Comparison of ENCODE assay signal across 8 cellular contexts in genomic region chr15:31435891-31436628, GRCh38.
DNase-seq lines count a peak whose midpoint lies in the region; ATAC-seq lines count a peak whose summit lies in the region.

No MANE protein-coding gene starts in this region.

- no peaks in the 10 kb centered on the region for H3K27me3 Mint-ChIP-seq in activated CD8-positive, alpha-beta memory T cell treated with anti-CD3 and anti-CD28 coated beads, Interleukin-2, amount 10 ng/mL, durations not matched to agents 7 days and 5 days
- peaks cover 2 to 20% (median 9%) of the 10 kb centered on the region in 3 donors for H3K27me3 Mint-ChIP-seq in immature natural killer cell (ENCODE audit: low read depth in 3 of 3)

- ATAC-seq in activated CD8-positive, alpha-beta memory T cell treated with anti-CD3 and anti-CD28 coated beads, Interleukin-2, amount 10 ng/mL, durations not matched to agents 7 days and 5 days, result peak; percentile 8
- peak; percentile 7 for ATAC-seq in stimulated activated naive CD8-positive, alpha-beta T cell treated with anti-CD3 and anti-CD28 coated beads, Interleukin-15, Interleukin-2, amounts not matched to agents 100 U/mL and 50 U/mL, for 24 hours
- ATAC-seq in GM21717 (IDR thresholded peaks at IDR 0.05; ENCODE audit: unreplicated experiment) (no peak), HG02610 (IDR thresholded peaks at IDR 0.05; ENCODE audit: unreplicated experiment) (no peak)

- peak overlapping the region; percentile 68 for H3K4me3 Mint-ChIP-seq in activated CD8-positive, alpha-beta memory T cell treated with anti-CD3 and anti-CD28 coated beads, Interleukin-2, amount 10 ng/mL, durations not matched to agents 7 days and 5 days
- H3K4me3 Mint-ChIP-seq in immature natural killer cell, result peak overlapping the region; percentile 85 to 90 (median 86)

- H3K9me3 Mint-ChIP-seq in activated CD8-positive, alpha-beta memory T cell treated with anti-CD3 and anti-CD28 coated beads, Interleukin-2, amount 10 ng/mL, durations not matched to agents 7 days and 5 days (ENCODE audit: low read depth), result no peaks in the 10 kb centered on the region
- no peaks in the 10 kb centered on the region for H3K9me3 Mint-ChIP-seq in immature natural killer cell

- H3K27ac Mint-ChIP-seq in activated CD8-positive, alpha-beta memory T cell treated with anti-CD3 and anti-CD28 coated beads, Interleukin-2, amount 10 ng/mL, durations not matched to agents 7 days and 5 days, result peak overlapping the region; percentile 94
- H3K27ac Mint-ChIP-seq in immature natural killer cell, result peak overlapping the region; percentile 97 to 100 (median 99)

- H3K4me1 Mint-ChIP-seq in activated CD8-positive, alpha-beta memory T cell treated with anti-CD3 and anti-CD28 coated beads, Interleukin-2, amount 10 ng/mL, durations not matched to agents 7 days and 5 days, result peaks cover 74% of the 10 kb centered on the region
- H3K4me1 Mint-ChIP-seq in immature natural killer cell, result peaks cover 77 to 88% of the 10 kb centered on the region in 2 donors

- CTCF ChIA-PET in activated CD8-positive, alpha-beta memory T cell treated with anti-CD3 and anti-CD28 coated beads, Interleukin-2, amount 10 ng/mL, durations not matched to agents 7 days and 5 days (lab: Charles Lee), result interaction anchor here (1.0 to 11.3 kb wide), 20 partner anchors 25 to 268 kb away, joined by 3 to 272 read pairs (median 7); partner anchors contain the start of gene KLF13

- DNase-seq in Jurkat, Clone E6-1 (ENCODE audit: low read depth, low spot score), result no peak
- DNase-seq in activated CD8-positive, alpha-beta memory T cell treated with anti-CD3 and anti-CD28 coated beads, Interleukin-2, amount 10 ng/mL, durations not matched to agents 7 days and 5 days, result peak; percentile 64
- DNase-seq in immature natural killer cell, result peak; percentile 31 to 50 (median 37)
- DNase-seq in stimulated activated naive CD8-positive, alpha-beta T cell treated with anti-CD3 and anti-CD28 coated beads, Interleukin-15, Interleukin-2, amounts not matched to agents 100 U/mL and 50 U/mL, for 24 hours, result peak; percentile 55
- DNase-seq in NCI-H1930 (lab: John Stamatoyannopoulos, UW), result no peak
- DNase-seq in NCI-H774 (lab: John Stamatoyannopoulos, UW), result no peak

- peak overlapping the region; percentile 42 for H3K4me3 ChIP-seq in Jurkat, Clone E6-1 (ENCODE audit: low read length)

- no peaks in the 10 kb centered on the region for H3K36me3 Mint-ChIP-seq in activated CD8-positive, alpha-beta memory T cell treated with anti-CD3 and anti-CD28 coated beads, Interleukin-2, amount 10 ng/mL, durations not matched to agents 7 days and 5 days
- no peaks in the 10 kb centered on the region for H3K36me3 Mint-ChIP-seq in immature natural killer cell

Comparison
In these comparisons a context has a peak if more than half of its experiments do, and no peak if none do; other contexts are left out.
1. DNase-seq: peak in activated CD8-positive, alpha-beta memory T cell treated with anti-CD3 and anti-CD28 coated beads, Interleukin-2, amount 10 ng/mL, durations not matched to agents 7 days and 5 days (single experiment), immature natural killer cell (3 of 3) and stimulated activated naive CD8-positive, alpha-beta T cell treated with anti-CD3 and anti-CD28 coated beads, Interleukin-15, Interleukin-2, amounts not matched to agents 100 U/mL and 50 U/mL, for 24 hours (single experiment); none in Jurkat, Clone E6-1 (single experiment), NCI-H1930 (0 of 2) and NCI-H774 (single experiment).
2. ATAC-seq: peak in activated CD8-positive, alpha-beta memory T cell treated with anti-CD3 and anti-CD28 coated beads, Interleukin-2, amount 10 ng/mL, durations not matched to agents 7 days and 5 days (single experiment) and stimulated activated naive CD8-positive, alpha-beta T cell treated with anti-CD3 and anti-CD28 coated beads, Interleukin-15, Interleukin-2, amounts not matched to agents 100 U/mL and 50 U/mL, for 24 hours (single experiment); none in GM21717 (single experiment) and HG02610 (single experiment).